ENCODE assay signal across 10 cellular contexts in the genomic region with DNA sequence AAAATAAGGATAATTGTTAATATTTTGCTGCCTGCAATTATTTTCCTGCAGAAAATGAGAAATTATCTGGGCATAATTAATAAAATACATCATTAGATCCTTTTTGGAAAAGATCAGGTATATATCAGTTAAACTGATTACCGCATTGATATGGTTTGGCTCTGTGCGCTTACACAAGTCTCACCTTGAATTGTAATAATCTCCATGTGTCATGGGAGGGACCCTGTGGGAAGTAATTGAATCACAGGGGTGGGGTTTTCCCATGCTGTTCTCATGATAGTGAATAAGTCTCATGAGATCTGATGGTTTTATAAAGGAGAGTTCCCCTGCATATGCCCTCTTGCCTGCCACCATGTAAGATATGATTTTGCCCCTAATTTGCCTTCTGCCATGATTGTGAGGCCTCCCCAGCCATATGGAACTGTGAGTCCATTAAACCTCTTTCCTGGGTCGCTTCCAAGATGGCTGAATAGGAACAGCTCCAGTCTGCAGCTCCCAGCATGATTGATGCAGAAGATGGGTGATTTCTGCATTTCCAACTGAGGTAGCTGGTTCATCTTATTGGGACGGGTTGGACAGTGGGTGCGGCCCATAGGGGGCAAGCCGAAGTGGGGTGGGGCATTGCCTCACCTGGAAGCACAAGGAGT. TPM values are rescaled to one million over a fixed set of nuclear protein-coding genes. Genes with fewer than 3 reads are reported as not detected.
DNase-seq lines count a peak whose midpoint lies in the region; ATAC-seq, FAIRE-seq and TF ChIP-seq lines count a peak whose summit lies in the region.
"Not testable (repeated sequence)": the region's sequence is repeated elsewhere in the genome, so short reads cannot be mapped to it uniquely, and the experiment has no call there.
"Had no signal": no experiment of that assay in that cellular context is flagged by ENCODE, and none has a peak within 500 bp of the region (broad histone marks: within the 10 kb centered on the region; RNA-seq: fewer than 3 reads in every experiment).

No MANE protein-coding gene starts in this region.

- DNase-seq in ELR (ENCODE audit: low read depth) (peak; percentile 32), activated T-cell treated with anti-CD3 and anti-CD28 coated beads for 24 hours (ENCODE audit: low read depth) (peak; percentile 19), dorsolateral prefrontal cortex (peak in 1 of 10 donors; percentile 13)
- not testable (repeated sequence) for DNase-seq in SK-N-MC (ENCODE audit: low read depth, low spot score); K562 (ENCODE audit: extremely low read depth in 1 of 4, low spot score in 3 of 4); neural crest cell (ENCODE audit: low read depth, low spot score)
- DNase-seq in activated naive CD4-positive, alpha-beta T cell treated with anti-CD3 and anti-CD28 coated beads for 36 hours: peak; percentile 49
- DNase-seq in stimulated activated naive CD4-positive, alpha-beta T cell treated with Interleukin-2 at 50 U/mL for 16 hours (lab: John Stamatoyannopoulos, UW): peak; percentile 8

- BruUV-seq in K562 (replicated peaks; lab: Mats Ljungman, UMichigan): not testable (repeated sequence)

- H4K20me1 ChIP-seq in K562 (replicated peaks; ENCODE audit: control insufficient read depth, insufficient read depth, low read length): not testable (repeated sequence)

- peak overlapping the region; percentile 82 for H3K27ac ChIP-seq in SK-N-MC
- H3K27ac ChIP-seq in K562 (ENCODE audit: extremely low read depth, low read depth, low read length): peak overlapping the region; percentile 88; the same call in 2 of the 3 replicates
- H3K27ac ChIP-seq in dorsolateral prefrontal cortex: peak overlapping the region in 47 of 59 donors; percentile 5 to 88 (median 69)

- H2AFZ ChIP-seq in K562 (ENCODE audit: low read depth, low read length): peak overlapping the region; percentile 16; the same call in 1 of the 2 replicates

- not testable (repeated sequence) for H3K4me3 ChIP-seq in SK-N-MC, K562, dorsolateral prefrontal cortex

- H3K27me3 Mint-ChIP-seq in activated naive CD4-positive, alpha-beta T cell treated with anti-CD3 and anti-CD28 coated beads for 36 hours (ENCODE audit: low read depth); neural crest cell (ENCODE audit: low read depth): not testable (repeated sequence)

- not testable (repeated sequence) for H3K9me1 ChIP-seq in K562 (ENCODE audit: control insufficient read depth, insufficient read depth, low read length)

- not testable (repeated sequence) for H3K27me3 ChIP-seq in K562 (ENCODE audit: control insufficient read depth in 2 of 2, insufficient read depth in 2 of 2, low read length in 2 of 2); dorsolateral prefrontal cortex

- peaks cover 26% of the 10 kb centered on the region for H3K9me3 Mint-ChIP-seq in activated naive CD4-positive, alpha-beta T cell treated with anti-CD3 and anti-CD28 coated beads for 36 hours
- H3K9me3 Mint-ChIP-seq in neural crest cell: not testable (repeated sequence)

- TF ChIP-seq EP300 in K562 (IDR thresholded peaks at IDR 0.05; ENCODE audit: low read length): not testable (repeated sequence)

- intact Hi-C loops in activated naive CD4-positive, alpha-beta T cell treated with anti-CD3 and anti-CD28 coated beads for 36 hours (cut with micrococcal nuclease): loop anchor here (2.0 kb wide), 1 partner anchor 24 kb away; no protein-coding TSS in a partner anchor
- intact Hi-C loops in K562 (cut with micrococcal nuclease): loop anchor here (5.0 kb wide), 1 partner anchor 200 kb away; a partner anchor contains a TSS
- intact Hi-C loops in dorsolateral prefrontal cortex (cut with DNase I): not testable (repeated sequence)

- H3K9me3 ChIP-seq in SK-N-MC (ENCODE audit: low read depth, low read length); K562 (replicated peaks; ENCODE audit: control insufficient read depth, insufficient read depth, low read depth, low read length): not testable (repeated sequence)

- not testable (repeated sequence) for TF ChIP-seq POLR2A in K562 (conservative IDR thresholded peaks at IDR 0.05)

- in situ Hi-C loops in K562 (cut with MboI): not testable (repeated sequence)

- TF ChIP-seq CTCF in K562 (IDR thresholded peaks at IDR 0.05 in 2 of 3, conservative IDR thresholded peaks at IDR 0.05 in 1 of 3; ENCODE audit: insufficient read depth in 2 of 3, low read depth in 1 of 3, low read length in 3 of 3); dorsolateral prefrontal cortex (IDR thresholded peaks at IDR 0.05 in 54 of 56, conservative IDR thresholded peaks at IDR 0.05 in 2 of 56; ENCODE audit: low read depth in 1 of 56, partially characterized antibody in 56 of 56); neural crest cell (conservative IDR thresholded peaks at IDR 0.05): not testable (repeated sequence)

- not testable (repeated sequence) for ATAC-seq in K562

- H3K4me1 Mint-ChIP-seq in activated naive CD4-positive, alpha-beta T cell treated with anti-CD3 and anti-CD28 coated beads for 36 hours (ENCODE audit: low read depth): peaks cover 23% of the 10 kb centered on the region
- H3K4me1 Mint-ChIP-seq in neural crest cell: not testable (repeated sequence)

- H3K4me1 ChIP-seq in K562 (replicated peaks in 1 of 2; ENCODE audit: control insufficient read depth in 2 of 2, insufficient read depth in 2 of 2, low read length in 2 of 2): peaks cover 10 to 11% of the 10 kb centered on the region in 2 experiments; a peak in 4 of 5 replicates

- not testable (repeated sequence) for FAIRE-seq in K562 (lab: Jason Lieb, UNC)

- CTCF ChIA-PET in activated naive CD4-positive, alpha-beta T cell treated with anti-CD3 and anti-CD28 coated beads for 36 hours (lab: Charles Lee): interaction anchor here (1.5 kb wide), 1 partner anchor 305 kb away, joined by 4 read pairs; no protein-coding TSS in a partner anchor
- CTCF ChIA-PET in K562 (lab: Yijun Ruan, JAX; ENCODE audit: low intra/inter-chr PET ratio): not testable (repeated sequence)

- TF ChIP-seq RAD21 in K562 (CRISPR knock-in tag; conservative IDR thresholded peaks at IDR 0.05 in 1 of 2, IDR thresholded peaks at IDR 0.05 in 1 of 2): not testable (repeated sequence)

- not testable (repeated sequence) for H3K4me3 Mint-ChIP-seq in activated naive CD4-positive, alpha-beta T cell treated with anti-CD3 and anti-CD28 coated beads for 36 hours; neural crest cell

- POLR2A ChIA-PET in K562 (lab: Yijun Ruan, JAX): interaction anchor here (1.0 to 1.6 kb wide), 2 partner anchors 12 to 13 kb away, joined by 4 read pairs; no protein-coding TSS in a partner anchor

- not testable (repeated sequence) for H3K4me2 ChIP-seq in K562 (ENCODE audit: insufficient read depth, low read length)

- not testable (repeated sequence) for H3K27ac Mint-ChIP-seq in activated naive CD4-positive, alpha-beta T cell treated with anti-CD3 and anti-CD28 coated beads for 36 hours
- H3K27ac Mint-ChIP-seq in neural crest cell (ENCODE audit: unreplicated experiment): peak overlapping the region; percentile 20

- WGBS in K562 (ENCODE audit: insufficient coverage, low coverage, missing lambda C conversion rate): 83% methylated on average over 6 of the region's 6 CpGs

- H3K9ac ChIP-seq in SK-N-MC (ENCODE audit: insufficient read length); K562 (ENCODE audit: insufficient read depth in 1 of 2, low read depth in 2 of 2, low read length in 2 of 2): not testable (repeated sequence)

- H3K36me3 Mint-ChIP-seq in activated naive CD4-positive, alpha-beta T cell treated with anti-CD3 and anti-CD28 coated beads for 36 hours (ENCODE audit: low read depth): peaks cover 13% of the 10 kb centered on the region
- H3K36me3 Mint-ChIP-seq in neural crest cell (ENCODE audit: low read depth): peaks cover 35% of the 10 kb centered on the region

- not testable (repeated sequence) for H3K79me2 ChIP-seq in K562 (ENCODE audit: control insufficient read depth, insufficient read depth, low read length)

- H3K36me3 ChIP-seq in SK-N-MC (ENCODE audit: insufficient read depth, low read length); K562 (ENCODE audit: control insufficient read depth, insufficient read depth, low read length): not testable (repeated sequence)

TF ChIP-seq in K562, 482 proteins besides CTCF, POLR2A, EP300 and RAD21 (continues in another document):
- TF ChIP-seq ZNF766 (CRISPR knock-in tag; conservative IDR thresholded peaks at IDR 0.05) (peak; percentile 58; the same call in 1 of the 2 replicates), NR2C1 (tag; IDR thresholded peaks at IDR 0.05) (0 out of 2 replicates have a peak, but pooled peaks have one; percentile 23)
- TF ChIP-seq NR2C1 (IDR thresholded peaks at IDR 0.05): not testable (repeated sequence)

RNA-seq across cellular contexts. Expression of a gene that starts 30.1 kb away (rescaled TPM):
- total RNA-seq in activated naive CD4-positive, alpha-beta T cell treated with anti-CD3 and anti-CD28 coated beads for 36 hours: 1 to 10 TPM in 1 of 2 experiments, under 1 TPM in 1; 0.99 to 1.1 TPM
- total RNA-seq in K562 (2011; cell fraction: chromatin; rRNA removed; ENCODE audit: low replicate concordance): 3.9 and 7.0 TPM in 2 replicates
- 2.5 and 3.3 TPM in 2 replicates for total RNA-seq in K562 (2011; cell fraction: nucleolus; rRNA removed)
- total RNA-seq in K562 (2011; cell fraction: nucleoplasm; rRNA removed): 3.3 and 4.6 TPM in 2 replicates
- 6.0 and 7.0 TPM in 2 replicates for total RNA-seq in K562 (2014; rRNA removed)
- 10.0 and 14.4 TPM in 2 replicates for total RNA-seq in K562 (2014; rRNA removed; fragmentation: Illumina TruSeq; extraction: Trizol)
- 9.4 and 9.5 TPM in 2 replicates for total RNA-seq in K562 (2015; rRNA removed; fragmentation: Illumina TruSeq; extraction: Trizol)
- total RNA-seq in K562 (2021): 7.5 and 8.0 TPM in 2 replicates
- 17.4 and 27.6 TPM in 2 replicates for polyA plus RNA-seq in K562 (2011; rRNA removed)
- polyA plus RNA-seq in K562 (2011; cell fraction: cytosol; rRNA removed): 6.6 and 11.7 TPM in 2 replicates
- 7.0 and 9.7 TPM in 2 replicates for polyA plus RNA-seq in K562 (2011; cell fraction: nucleus; rRNA removed)
- 12.9 and 14.9 TPM in 2 replicates for polyA plus RNA-seq in K562 (2012)
- polyA plus RNA-seq in K562 (2014; fragmentation: Illumina TruSeq; extraction: Trizol): 10.7 and 12.5 TPM in 2 replicates
- polyA plus RNA-seq in K562 (2014; fragmentation: Nextera tagmentation; extraction: Ambion mirVana): 10 to 100 TPM; 19.0 to 19.7 TPM
- 9.1 TPM in 2 replicates for polyA plus RNA-seq in K562 (2014; rRNA removed)
- 24.3 and 33.2 TPM in 2 replicates for polyA minus RNA-seq in K562 (2011; rRNA and poly(A)+ RNA removed)
- 1.8 and 8.7 TPM in 2 replicates for polyA minus RNA-seq in K562 (2011; cell fraction: cytosol; rRNA and poly(A)+ RNA removed)
- polyA minus RNA-seq in K562 (2011; cell fraction: nucleus; rRNA and poly(A)+ RNA removed): 4.0 and 7.3 TPM in 2 replicates
- 10 to 100 TPM; 15.2 to 51.9 (median 26.9) TPM for total RNA-seq in dorsolateral prefrontal cortex
- total RNA-seq in neural crest cell: 26.7 and 32.0 TPM in 2 replicates
- total RNA-seq: HT1080 had no signal
- polyA plus RNA-seq: IgD-negative memory B cell had no signal
